ENCODE assay signal across 8 cellular contexts in genomic region chr2:80073134-80073561, GRCh38.
DNase-seq lines count a peak whose midpoint lies in the region; ATAC-seq, FAIRE-seq and TF ChIP-seq lines count a peak whose summit lies in the region.

No MANE protein-coding gene starts in this region.

- intact Hi-C loops in uterus (cut with DNase I; ENCODE audit: low total_unique reads), result no loop called here

- no peaks in the 10 kb centered on the region for H3K36me3 ChIP-seq in CD4-positive, CD25-positive, alpha-beta regulatory T cell (ENCODE audit: control insufficient read depth, insufficient read depth, low read length)
- no peaks in the 10 kb centered on the region for H3K36me3 ChIP-seq in uterus

- TF ChIP-seq POLR2A in uterus (IDR thresholded peaks at IDR 0.05), result no peak

- H3K4me1 ChIP-seq in CD4-positive, CD25-positive, alpha-beta regulatory T cell (ENCODE audit: control insufficient read depth, insufficient read depth, low read length, poor library complexity, severe bottlenecking), result no peaks in the 10 kb centered on the region
- no peaks in the 10 kb centered on the region for H3K4me1 ChIP-seq in uterus

- peaks cover 0 to 4% (median 0%) of the 10 kb centered on the region in 7 donors for H3K9me3 Mint-ChIP-seq in CD4-positive, CD25-positive, alpha-beta regulatory T cell

- no peaks in the 10 kb centered on the region for H3K9me3 ChIP-seq in CD4-positive, CD25-positive, alpha-beta regulatory T cell (ENCODE audit: control insufficient read depth in 2 of 2, low read length in 2 of 2)
- no peaks in the 10 kb centered on the region for H3K9me3 ChIP-seq in uterus

- no peaks in the 10 kb centered on the region for H3K36me3 Mint-ChIP-seq in CD4-positive, CD25-positive, alpha-beta regulatory T cell

- no peak overlapping the region for H3K4me3 ChIP-seq in CD4-positive, CD25-positive, alpha-beta regulatory T cell (ENCODE audit: low read depth, low read length)
- H3K4me3 ChIP-seq in uterus, result no peak overlapping the region

- FAIRE-seq in GM18507 (lab: Jason Lieb, UNC), result no peak
- peak; percentile 93 for FAIRE-seq in islet of Langerhans (lab: Jason Lieb, UNC)

- no peak overlapping the region for H3K27ac Mint-ChIP-seq in CD4-positive, CD25-positive, alpha-beta regulatory T cell

- H3K4me1 Mint-ChIP-seq in CD4-positive, CD25-positive, alpha-beta regulatory T cell, result peaks cover 0 to 5% (median under 1%) of the 10 kb centered on the region in 4 donors

- H3K27me3 ChIP-seq in CD4-positive, CD25-positive, alpha-beta regulatory T cell (ENCODE audit: control insufficient read depth, insufficient read depth, low read length), result no peaks in the 10 kb centered on the region
- no peaks in the 10 kb centered on the region for H3K27me3 ChIP-seq in uterus

- H3K27me3 Mint-ChIP-seq in CD4-positive, CD25-positive, alpha-beta regulatory T cell, result no peaks in the 10 kb centered on the region

- DNase-seq in CD4-positive, CD25-positive, alpha-beta regulatory T cell, result peak in 2 of 3 donors; percentile 3 to 39
- DNase-seq in GM18507 (ENCODE audit: extremely low spot score, insufficient read length, low read depth) (peak; percentile 1), NOMO-1 (lab: John Stamatoyannopoulos, UW; ENCODE audit: unreplicated experiment in 2 of 2) (peak; percentile 30 to 63), T47D (ENCODE audit: low read depth in 1 of 2, low spot score in 1 of 2) (peak; percentile 31 to 68), uterus (no peak)
- DNase-seq in activated CD8-positive, alpha-beta memory T cell treated with anti-CD3 and anti-CD28 coated beads, Interleukin-2, amount 50 U/mL, for 4 hours, result no peak

- no peak overlapping the region for H3K4me3 Mint-ChIP-seq in CD4-positive, CD25-positive, alpha-beta regulatory T cell

- no peak overlapping the region for H3K27ac ChIP-seq in CD4-positive, CD25-positive, alpha-beta regulatory T cell (ENCODE audit: insufficient read depth, low read length, poor library complexity, severe bottlenecking)
- H3K27ac ChIP-seq in uterus, result no peak overlapping the region

- peak; percentile 26 to 43 (median 37) for TF ChIP-seq CTCF in uterus (IDR thresholded peaks at IDR 0.05)

- in situ Hi-C loops in T47D (cut with HindIII; ENCODE audit: low pct_unique_long_range_greater_than_20kb, low sequenced_read_pairs), result no loop called here

- ATAC-seq in CD4-positive, CD25-positive, alpha-beta regulatory T cell (ENCODE audit: low read depth in 2 of 2), result no peak
- peak; percentile 58 for ATAC-seq in HG03469 (IDR thresholded peaks at IDR 0.05; ENCODE audit: unreplicated experiment)

Comparison
In these comparisons a context has a peak if more than half of its experiments do, and no peak if none do; other contexts are left out.
1. DNase-seq: peak in CD4-positive, CD25-positive, alpha-beta regulatory T cell (2 of 3), GM18507 (single experiment), NOMO-1 (2 of 2) and T47D (2 of 2); none in uterus (0 of 2) and activated CD8-positive, alpha-beta memory T cell treated with anti-CD3 and anti-CD28 coated beads, Interleukin-2, amount 50 U/mL, for 4 hours (single experiment).